23 cellular contexts compared by ENCODE assay signal in the genomic region with DNA sequence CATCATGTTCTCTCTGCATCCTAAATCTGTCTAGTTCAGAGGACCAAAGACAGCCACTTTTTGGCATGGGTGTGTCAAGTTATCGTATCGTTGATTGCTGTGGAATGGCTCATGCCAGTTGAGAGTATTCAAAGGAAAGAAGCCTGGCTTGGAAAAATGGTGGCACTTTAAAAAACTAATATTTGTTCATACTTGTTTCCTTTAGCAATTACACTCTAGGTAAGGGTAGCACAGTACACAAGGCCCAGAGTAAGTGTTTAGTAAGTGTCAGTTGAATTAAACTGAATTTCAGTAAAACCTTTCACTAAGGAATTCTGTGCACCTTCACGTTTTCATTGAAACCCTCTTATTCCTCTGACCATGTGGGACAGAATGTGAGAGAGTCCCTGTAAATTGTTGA.
"Had no signal": no experiment of that assay in that cellular context is flagged by ENCODE, and none has a peak within 500 bp of the region (broad histone marks: within the 10 kb centered on the region; RNA-seq: fewer than 3 reads in every experiment).

No MANE protein-coding gene starts in this region.

- ATAC-seq: naive thymus-derived CD8-positive, alpha-beta T cell; natural killer cell treated with Interleukin-12 subunit alpha and Interleukin-12 subunit beta and Interleukin-15 and Interleukin-18, amount 100 ng/mL, for 72 hours; pancreas; psoas muscle; right cardiac atrium; right lobe of liver; stimulated activated effector memory CD8-positive, alpha-beta T cell treated with anti-CD3 and anti-CD28 coated beads, Interleukin-12 subunit alpha, Interleukin-12 subunit beta, amount 100 ng/mL, for 72 hours; stimulated activated naive B cell treated with anti-CD40 and anti-IgM and Interleukin-4, amounts not matched to agents 10 μg/mL and 1 μg/mL and 100 μg/mL, for 72 hours; upper lobe of right lung had no signal

- DNase-seq: naive thymus-derived CD8-positive, alpha-beta T cell; nephron progenitor cell; pancreas; psoas muscle; right cardiac atrium; right lobe of liver; sigmoid colon; small intestine; stimulated activated CD4-positive, alpha-beta T cell treated with anti-CD3 and anti-CD28 coated beads, Interleukin-15, amount 100 ng/mL, for 24 hours; stimulated activated CD4-positive, alpha-beta T cell treated with anti-CD3 and anti-CD28 coated beads, Interleukin-2, amount 100 ng/mL, for 24 hours; stimulated activated CD4-positive, alpha-beta T cell treated with anti-CD3 and anti-CD28 coated beads, Interleukin-2, amount 100 ng/mL, for 48 hours; stimulated activated CD4-positive, alpha-beta T cell treated with anti-CD3 and anti-CD28 coated beads, Interleukin-4, amount 100 ng/mL, for 24 hours; stimulated activated naive B cell treated with anti-CD40 and anti-IgM and Interleukin-4, amounts not matched to agents 10 μg/mL and 1 μg/mL and 100 μg/mL, for 72 hours; stimulated activated naive CD4-positive, alpha-beta T cell treated with Interleukin-2 at 50 U/mL for 16 hours; stomach; tibial artery; transverse colon; upper lobe of right lung; uterus had no signal

- H3K4me1 ChIP-seq: pancreas, psoas muscle, right lobe of liver, sigmoid colon, stomach, tibial artery, transverse colon, upper lobe of right lung, uterus had no signal

- H3K9me3 ChIP-seq: neutrophil, pancreas, psoas muscle, right lobe of liver, sigmoid colon, stomach, thoracic aorta, tibial artery, transverse colon, upper lobe of right lung, uterus had no signal

- H3K4me3 ChIP-seq: pancreas, psoas muscle, right lobe of liver, sigmoid colon, stomach, thoracic aorta, tibial artery, transverse colon, upper lobe of right lung, uterus had no signal

- H3K36me3 ChIP-seq: right lobe of liver, transverse colon, uterus had no signal

- H3K27ac ChIP-seq: neutrophil, pancreas, psoas muscle, right lobe of liver, sigmoid colon, stomach, thoracic aorta, tibial artery, transverse colon, upper lobe of right lung, uterus had no signal

- H3K27me3 ChIP-seq: neutrophil, pancreas, right lobe of liver, sigmoid colon, stomach, tibial artery, transverse colon, upper lobe of right lung, uterus had no signal

- FAIRE-seq: pancreas, small intestine had no signal
